ENCODE assay signal across 1 cellular context in genomic region chr20:36608388-36608728, GRCh38. TPM values are rescaled to one million over a fixed set of nuclear protein-coding genes. Genes with fewer than 3 reads are reported as not detected.
"Had no signal": no experiment of that assay in that cellular context is flagged by ENCODE, and none has a peak within 500 bp of the region (broad histone marks: within the 10 kb centered on the region; RNA-seq: fewer than 3 reads in every experiment).

No MANE protein-coding gene starts in this region.

RNA-seq across cellular contexts. Expression of gene SLA2, which starts 37.6 kb away (rescaled TPM):
- total RNA-seq: skeletal muscle tissue had no signal
